ENCODE assay signal across 20 cellular contexts in genomic region chr15:99177679-99178078, GRCh38.
"Had no signal": no experiment of that assay in that cellular context is flagged by ENCODE, and none has a peak within 500 bp of the region (broad histone marks: within the 10 kb centered on the region; RNA-seq: fewer than 3 reads in every experiment).

No MANE protein-coding gene starts in this region.

- H3K36me3 ChIP-seq: thoracic aorta, uterus had no signal

- FAIRE-seq: astrocyte had no signal

- H3K9me3 Mint-ChIP-seq: activated B cell treated with CpG ODN at 0.5 μM for 24 hours; activated naive CD8-positive, alpha-beta T cell treated with anti-CD3 and anti-CD28 coated beads, Interleukin-2, amount 10 ng/mL, durations not matched to agents 7 days and 5 days; effector memory CD8-positive, alpha-beta T cell; neural crest cell; stimulated activated naive CD8-positive, alpha-beta T cell treated with anti-CD3 and anti-CD28 coated beads, Interleukin-15, amount 100 ng/mL, for 72 hours had no signal

- H3K27ac Mint-ChIP-seq: activated B cell treated with CpG ODN at 0.5 μM for 24 hours; activated naive CD8-positive, alpha-beta T cell treated with anti-CD3 and anti-CD28 coated beads, Interleukin-2, amount 10 ng/mL, durations not matched to agents 7 days and 5 days; effector memory CD8-positive, alpha-beta T cell; stimulated activated naive CD8-positive, alpha-beta T cell treated with anti-CD3 and anti-CD28 coated beads, Interleukin-15, amount 100 ng/mL, for 72 hours had no signal

- H3K9me3 ChIP-seq: heart right ventricle, left ventricle myocardium inferior, thoracic aorta, uterus had no signal

- DNase-seq: activated B cell treated with CpG ODN at 0.5 μM for 24 hours; activated CD4-positive, alpha-beta T cell treated with anti-CD3 and anti-CD28 coated beads, Interleukin-2, amount 50 U/mL, for 1 hour; activated effector memory CD4-positive, alpha-beta T cell treated with Interleukin-2 at 50 U/mL for 16 hours; activated naive CD8-positive, alpha-beta T cell treated with anti-CD3 and anti-CD28 coated beads, Interleukin-2, amount 10 ng/mL, durations not matched to agents 7 days and 5 days; activated T-cell treated with anti-CD3 and anti-CD28 coated beads, Interleukin-2, amount 50 U/mL, for 1 hour; caudate nucleus; effector memory CD8-positive, alpha-beta T cell; foreskin fibroblast; heart right ventricle; islet precursor cell; left ventricle myocardium inferior; retina; stimulated activated CD4-positive, alpha-beta T cell treated with anti-CD3 and anti-CD28 coated beads, Interleukin-4, amount 100 ng/mL, for 4 hours; stimulated activated naive CD8-positive, alpha-beta T cell treated with anti-CD3 and anti-CD28 coated beads, Interleukin-15, amount 100 ng/mL, for 72 hours; T-helper 1 cell; uterus had no signal

- H3K4me3 ChIP-seq: coronary artery, heart right ventricle, left ventricle myocardium inferior, thoracic aorta, uterus had no signal

- ATAC-seq: effector memory CD8-positive, alpha-beta T cell; heart right ventricle; stimulated activated naive CD8-positive, alpha-beta T cell treated with anti-CD3 and anti-CD28 coated beads, Interleukin-15, amount 100 ng/mL, for 72 hours had no signal

- H3K4me1 Mint-ChIP-seq: activated B cell treated with CpG ODN at 0.5 μM for 24 hours; activated naive CD8-positive, alpha-beta T cell treated with anti-CD3 and anti-CD28 coated beads, Interleukin-2, amount 10 ng/mL, durations not matched to agents 7 days and 5 days; stimulated activated naive CD8-positive, alpha-beta T cell treated with anti-CD3 and anti-CD28 coated beads, Interleukin-15, amount 100 ng/mL, for 72 hours had no signal

- H3K27me3 ChIP-seq: heart right ventricle, uterus had no signal

- H3K36me3 Mint-ChIP-seq: activated naive CD8-positive, alpha-beta T cell treated with anti-CD3 and anti-CD28 coated beads, Interleukin-2, amount 10 ng/mL, durations not matched to agents 7 days and 5 days had no signal

- H3K27ac ChIP-seq: coronary artery, heart right ventricle, thoracic aorta, uterus had no signal

- H3K4me3 Mint-ChIP-seq: activated B cell treated with CpG ODN at 0.5 μM for 24 hours; activated naive CD8-positive, alpha-beta T cell treated with anti-CD3 and anti-CD28 coated beads, Interleukin-2, amount 10 ng/mL, durations not matched to agents 7 days and 5 days; effector memory CD8-positive, alpha-beta T cell; neural crest cell; stimulated activated naive CD8-positive, alpha-beta T cell treated with anti-CD3 and anti-CD28 coated beads, Interleukin-15, amount 100 ng/mL, for 72 hours had no signal

- H3K27me3 Mint-ChIP-seq: activated B cell treated with CpG ODN at 0.5 μM for 24 hours; stimulated activated naive CD8-positive, alpha-beta T cell treated with anti-CD3 and anti-CD28 coated beads, Interleukin-15, amount 100 ng/mL, for 72 hours had no signal
